ENCODE assay signal across 34 cellular contexts in the genomic region with DNA sequence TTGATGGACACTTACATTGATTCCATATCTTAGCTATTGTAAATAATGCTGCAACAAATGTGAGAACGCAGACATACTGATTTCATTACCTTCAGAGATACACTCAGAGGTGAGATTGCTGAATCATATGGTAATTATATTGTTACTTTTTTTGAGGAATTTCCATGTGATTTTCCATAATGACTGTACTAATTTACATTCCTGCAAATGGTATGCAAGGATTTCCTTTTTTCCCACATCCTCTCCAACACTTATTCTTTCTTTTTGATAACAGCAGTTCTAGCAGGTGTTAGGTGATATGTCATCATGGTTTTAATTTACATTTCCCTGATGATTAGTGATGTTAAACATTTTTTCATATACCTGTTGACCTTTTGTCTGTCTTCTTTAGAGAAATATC.
"Had no signal": no experiment of that assay in that cellular context is flagged by ENCODE, and none has a peak within 500 bp of the region (broad histone marks: within the 10 kb centered on the region; RNA-seq: fewer than 3 reads in every experiment).

No MANE protein-coding gene starts in this region.

- H3K4me3 ChIP-seq: MG63 had no signal

- H3K27me3 ChIP-seq: MG63 had no signal

- H3K9me3 ChIP-seq: MG63 had no signal

- H3K36me3 ChIP-seq: MG63 had no signal

- H3K4me2 ChIP-seq: KMS-11 had no signal

- H3K9ac ChIP-seq: KMS-11 had no signal

- H3K27ac ChIP-seq: KMS-11 had no signal

- DNase-seq: Karpas-422, Kasumi-1, KG1, MG63, MM.1S, MV-4-11, NCI-H1048, NCI-H1092, NCI-H1092 treated with DMSO at 0.1 percent for 48 hours, NCI-H1105, NCI-H1105 treated with DMSO at 0.1 percent for 48 hours, NCI-H1417, NCI-H1417 treated with DMSO at 0.1 percent for 48 hours, NCI-H1436, NCI-H1436 treated with DMSO at 0.1 percent for 48 hours, NCI-H146, NCI-H1694, NCI-H1694 treated with DMSO at 0.1 percent for 48 hours, NCI-H187, NCI-H187 treated with DMSO at 0.1 percent for 48 hours, NCI-H1930, NCI-H2029, NCI-H2029 treated with DMSO at 0.1 percent for 48 hours, NCI-H2081, NCI-H2081 treated with DMSO at 0.1 percent for 48 hours, NCI-H2107, NCI-H2171, NCI-H2171 treated with DMSO at 0.1 percent for 48 hours, NCI-H2227 treated with DMSO at 0.1 percent for 48 hours, NCI-H226, NCI-H345, NCI-H446, NCI-H446 treated with DMSO at 0.1 percent for 48 hours had no signal
